Comparison of ENCODE assay signal across 8 cellular contexts in the genomic region with DNA sequence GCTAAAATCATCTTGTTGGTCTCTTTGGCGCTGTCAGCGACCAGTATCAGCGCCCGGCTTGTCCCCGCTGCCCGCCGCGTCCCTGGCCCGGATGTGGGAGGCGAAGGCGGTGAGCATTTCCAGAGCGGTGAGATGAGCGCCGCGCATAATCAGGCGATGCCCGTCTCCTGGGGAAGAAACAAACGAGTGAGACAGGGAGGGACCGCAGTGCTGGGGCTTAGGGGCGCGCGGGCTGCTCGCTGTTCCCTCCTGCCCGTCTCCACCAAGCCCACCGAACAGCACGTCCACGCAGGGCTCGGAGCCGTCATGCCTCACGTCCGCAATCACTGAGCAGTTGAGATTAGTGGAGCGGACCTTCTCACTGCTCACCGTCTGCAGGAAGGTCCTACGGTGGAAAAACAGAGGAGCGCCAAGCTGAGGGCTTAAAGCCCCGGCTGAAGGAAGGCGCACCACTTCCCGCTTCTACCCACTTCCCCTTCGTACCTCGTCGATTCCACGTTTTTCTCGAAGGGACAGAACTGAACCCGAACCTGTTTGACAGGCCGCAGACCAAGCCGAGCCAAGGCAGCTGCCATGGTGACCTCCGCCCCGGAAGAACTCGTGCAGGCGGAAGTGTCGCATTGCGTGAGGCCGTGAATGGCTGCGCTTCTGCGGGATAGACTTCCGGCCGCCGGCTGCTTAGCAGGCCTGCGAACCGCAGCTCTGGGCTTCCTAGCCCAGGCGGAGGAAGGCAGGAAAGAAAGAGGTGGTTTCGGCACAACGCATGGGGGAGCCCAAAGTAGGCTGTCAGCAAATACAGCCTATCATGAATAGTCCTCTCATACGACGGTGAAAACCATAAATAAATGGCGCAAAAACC. TPM values are rescaled to one million over a fixed set of nuclear protein-coding genes. Genes with fewer than 3 reads are reported as not detected.
A peak's percentile ranks its signal among the peaks of the same experiment; 100 is the strongest.
DNase-seq lines count a peak whose midpoint lies in the region; ATAC-seq, FAIRE-seq and TF ChIP-seq lines count a peak whose summit lies in the region.

MRPL53 (minus strand) TSS at position 595 of the 859 bp plus-strand sequence; CDS start at position 575, 20 bp downstream.

- 0 to 1% methylated on average over 66 of the region's 66 CpGs for WGBS in aorta, 2 donors

- intact Hi-C loops in aorta (cut with DNase I) = no loop called here

- H3K36me3 ChIP-seq in astrocyte (ENCODE audit: insufficient read depth, low read length) = peaks cover 7% of the 10 kb centered on the region
- peaks cover 0 to 2% of the 10 kb centered on the region in 2 donors for H3K36me3 ChIP-seq in aorta (ENCODE audit: control insufficient read depth in 1 of 2, insufficient read depth in 2 of 2, low read length in 1 of 2)

- peak within 1 kb of the TSS; percentile 83 for H3K27ac ChIP-seq in astrocyte (ENCODE audit: low read depth, low read length)
- H3K27ac ChIP-seq in aorta (ENCODE audit: low read depth in 1 of 2, low read length in 2 of 2) = peak within 1 kb of the TSS; percentile 80 to 97

- peak within 1 kb of the TSS; percentile 95 for H3K4me2 ChIP-seq in astrocyte (ENCODE audit: low read length)

- ATAC-seq in GM18499 (IDR thresholded peaks at IDR 0.05; ENCODE audit: insufficient read depth, unreplicated experiment) (peak; percentile 43), HG02884 (IDR thresholded peaks at IDR 0.05; ENCODE audit: unreplicated experiment) (peak; percentile 84), aorta (ENCODE audit: low FRiP score) (peak; percentile 96)

- H3K27me3 ChIP-seq in astrocyte (ENCODE audit: insufficient read depth, low read length) (no peaks in the 10 kb centered on the region), aorta (ENCODE audit: control insufficient read depth in 1 of 2, insufficient read depth in 2 of 2, low read length in 1 of 2) (no peaks in the 10 kb centered on the region)

- H3K4me3 ChIP-seq in astrocyte (ENCODE audit: insufficient read depth, low read depth, low read length) (peak within 1 kb of the TSS; percentile 96), aorta (ENCODE audit: low read length in 2 of 2) (peak within 1 kb of the TSS; percentile 29 to 86)

- H3K9ac ChIP-seq in astrocyte (ENCODE audit: low read length) = peak within 1 kb of the TSS; percentile 91

- peaks cover 4% of the 10 kb centered on the region for H3K79me2 ChIP-seq in astrocyte (ENCODE audit: insufficient read depth, low read length)

- peak within 1 kb of the TSS; percentile 98 for H3K27ac Mint-ChIP-seq in astrocyte (ENCODE audit: unreplicated experiment)

- no peaks in the 10 kb centered on the region for H3K27me3 Mint-ChIP-seq in astrocyte (ENCODE audit: low read depth, unreplicated experiment)

- H3K4me1 Mint-ChIP-seq in astrocyte (ENCODE audit: low read depth, unreplicated experiment) = peaks cover 7% of the 10 kb centered on the region

- no peaks in the 10 kb centered on the region for H3K9me3 Mint-ChIP-seq in astrocyte (ENCODE audit: unreplicated experiment)

- H3K9me3 ChIP-seq in astrocyte (ENCODE audit: insufficient read depth, low read depth, low read length) (no peaks in the 10 kb centered on the region), aorta (ENCODE audit: control insufficient read depth, low read length) (no peaks in the 10 kb centered on the region)

- no peak for TF ChIP-seq CTCF in astrocyte (IDR thresholded peaks at IDR 0.05; ENCODE audit: insufficient read depth, low read depth, low read length)

- no peak for FAIRE-seq in astrocyte (lab: Jason Lieb, UNC)

- DNase-seq in NCI-H2029 (lab: John Stamatoyannopoulos, UW) (peak; percentile 83), T-helper 9 cell (peak; percentile 99), astrocyte (ENCODE audit: low read depth) (peak; percentile 91), hepatic stellate cell (ENCODE audit: low spot score) (peak; percentile 77), renal cortical epithelial cell (ENCODE audit: low read depth) (peak; percentile 82), aorta (peak; percentile 97 to 99)

- H3K4me3 Mint-ChIP-seq in astrocyte (ENCODE audit: unreplicated experiment) = peak within 1 kb of the TSS; percentile 96

- peak within 1 kb of the TSS; percentile 94 for H2AFZ ChIP-seq in astrocyte (ENCODE audit: low read depth, low read length)

- H3K4me1 ChIP-seq in astrocyte (ENCODE audit: insufficient read depth, low read length) (peaks cover 15% of the 10 kb centered on the region), aorta (ENCODE audit: control insufficient read depth in 1 of 2, insufficient read depth in 2 of 2, low read length in 2 of 2) (no peaks in the 10 kb centered on the region)

- peaks cover 13% of the 10 kb centered on the region for H3K36me3 Mint-ChIP-seq in astrocyte (ENCODE audit: low read depth, unreplicated experiment)

- no peaks in the 10 kb centered on the region for H4K20me1 ChIP-seq in astrocyte (ENCODE audit: insufficient read depth, low read length)

RNA-seq across cellular contexts. Expression of gene MRPL53, which starts in this region (rescaled TPM):
- total RNA-seq in astrocyte = 48.0 and 50.6 TPM in 2 replicates
- 15.2 and 24.0 TPM in 2 replicates for total RNA-seq in renal cortical epithelial cell
- total RNA-seq in aorta = 10 to 100 TPM; 56.6 to 63.1 TPM
- polyA plus RNA-seq in aorta = 10 to 100 TPM; 55.1 to 55.8 TPM

Comparison
In these comparisons a context has a peak if more than half of its experiments do, and no peak if none do; other contexts are left out.
1. Peak in every context shown above with its lines: DNase-seq, ATAC-seq, H3K4me3 ChIP-seq and H3K27ac ChIP-seq.
2. ATAC-seq: peak in every context shown above with its lines; median percentile 96 in aorta; 84 in HG02884; 43 in GM18499.